Comparison of ENCODE assay signal across 9 cellular contexts in the genomic region with DNA sequence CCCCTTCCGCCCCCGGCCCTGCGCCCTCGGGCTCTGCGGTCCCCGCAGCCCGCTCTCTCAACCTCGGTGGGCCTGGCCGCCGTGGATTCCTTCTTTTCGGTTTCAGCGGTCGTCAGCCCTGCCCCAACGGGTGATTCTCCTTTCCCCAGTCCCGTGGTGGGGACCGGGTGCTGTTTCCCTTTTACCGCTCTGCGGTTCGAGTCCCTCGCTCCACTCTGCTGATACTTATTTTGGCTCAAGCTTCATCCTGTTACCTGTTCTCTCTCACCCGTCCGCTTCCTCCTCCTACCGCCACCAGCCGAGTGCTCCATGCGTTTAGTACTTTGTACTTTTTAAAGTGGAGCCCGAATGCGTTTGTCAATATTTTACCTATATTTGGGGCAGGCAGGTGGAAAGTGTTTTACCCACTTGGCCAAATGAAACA. TPM values are rescaled to one million over a fixed set of nuclear protein-coding genes. Genes with fewer than 3 reads are reported as not detected.
A peak's percentile ranks its signal among the peaks of the same experiment; 100 is the strongest.
DNase-seq lines count a peak whose midpoint lies in the region; ATAC-seq and TF ChIP-seq lines count a peak whose summit lies in the region.
"Had no signal": no experiment of that assay in that cellular context is flagged by ENCODE, and none has a peak within 500 bp of the region (broad histone marks: within the 10 kb centered on the region; RNA-seq: fewer than 3 reads in every experiment).

No MANE protein-coding gene starts in this region.

- DNase-seq in BE2C (no peak), NCI-H2107 treated with DMSO at 0.1 percent for 48 hours (lab: John Stamatoyannopoulos, UW; ENCODE audit: unreplicated experiment) (no peak)
- DNase-seq in Jurkat, Clone E6-1 (ENCODE audit: low read depth, low spot score), result no peak
- DNase-seq in activated naive CD4-positive, alpha-beta T cell treated with anti-CD3 and anti-CD28 coated beads, Interleukin-2, amount 50 U/mL, for 72 hours (ENCODE audit: low spot score in 2 of 2), result no peak
- peak; percentile 43 for DNase-seq in stimulated activated naive B cell treated with anti-CD40 and anti-IgM and Interleukin-4, amounts not matched to agents 10 μg/mL and 1 μg/mL and 100 μg/mL, for 72 hours
- no peak for DNase-seq in activated effector memory CD4-positive, alpha-beta T cell treated with anti-CD3 and anti-CD28 coated beads, Interleukin-2, amount 50 U/mL, for 16 hours

- H3K9me3 ChIP-seq in BE2C, result no peaks in the 10 kb centered on the region

- H3K4me3 Mint-ChIP-seq in stimulated activated naive B cell treated with anti-CD40 and anti-IgM and Interleukin-4, amounts not matched to agents 10 μg/mL and 1 μg/mL and 100 μg/mL, for 72 hours, result peak overlapping the region; percentile 98 to 99

- H3K27me3 Mint-ChIP-seq in stimulated activated naive B cell treated with anti-CD40 and anti-IgM and Interleukin-4, amounts not matched to agents 10 μg/mL and 1 μg/mL and 100 μg/mL, for 72 hours, result no peaks in the 10 kb centered on the region

- H3K4me3 ChIP-seq in BE2C (ENCODE audit: low read depth, low read length) (peak overlapping the region; percentile 89), iPS-11a (ENCODE audit: low read depth, low read length) (peak overlapping the region; percentile 96)
- H3K4me3 ChIP-seq in Jurkat, Clone E6-1 (ENCODE audit: low read length), result peak overlapping the region; percentile 92

- peaks cover 17 to 38% of the 10 kb centered on the region in 2 donors for H3K36me3 Mint-ChIP-seq in activated naive CD4-positive, alpha-beta T cell treated with anti-CD3 and anti-CD28 coated beads, Interleukin-2, amount 50 U/mL, for 72 hours
- peaks cover 21 to 23% of the 10 kb centered on the region in 2 donors for H3K36me3 Mint-ChIP-seq in stimulated activated naive B cell treated with anti-CD40 and anti-IgM and Interleukin-4, amounts not matched to agents 10 μg/mL and 1 μg/mL and 100 μg/mL, for 72 hours

- H3K9me3 Mint-ChIP-seq in activated naive CD4-positive, alpha-beta T cell treated with anti-CD3 and anti-CD28 coated beads, Interleukin-2, amount 50 U/mL, for 72 hours, result peaks cover 0 to 5% of the 10 kb centered on the region in 2 donors
- H3K9me3 Mint-ChIP-seq in stimulated activated naive B cell treated with anti-CD40 and anti-IgM and Interleukin-4, amounts not matched to agents 10 μg/mL and 1 μg/mL and 100 μg/mL, for 72 hours, result no peaks in the 10 kb centered on the region

- H3K36me3 ChIP-seq in BE2C, result peaks cover 13% of the 10 kb centered on the region

- no peaks in the 10 kb centered on the region for H3K4me1 ChIP-seq in BE2C

- no peaks in the 10 kb centered on the region for H3K27me3 ChIP-seq in BE2C

- TF ChIP-seq CTCF in BE2C (IDR thresholded peaks at IDR 0.05; ENCODE audit: low read depth, low read length), result no peak

- ATAC-seq in GM19324 (IDR thresholded peaks at IDR 0.05; ENCODE audit: low FRiP score, unreplicated experiment), result peak; percentile 12
- ATAC-seq in activated naive CD4-positive, alpha-beta T cell treated with anti-CD3 and anti-CD28 coated beads, Interleukin-2, amount 50 U/mL, for 72 hours, result peak in 1 of 2 donors; percentile 4
- ATAC-seq in stimulated activated naive B cell treated with anti-CD40 and anti-IgM and Interleukin-4, amounts not matched to agents 10 μg/mL and 1 μg/mL and 100 μg/mL, for 72 hours (replicated peaks), result peak; percentile 7 to 15

- H3K27ac Mint-ChIP-seq in activated naive CD4-positive, alpha-beta T cell treated with anti-CD3 and anti-CD28 coated beads, Interleukin-2, amount 50 U/mL, for 72 hours, result peak overlapping the region; percentile 98 to 100
- peak overlapping the region; percentile 100 for H3K27ac Mint-ChIP-seq in stimulated activated naive B cell treated with anti-CD40 and anti-IgM and Interleukin-4, amounts not matched to agents 10 μg/mL and 1 μg/mL and 100 μg/mL, for 72 hours

- H3K4me1 Mint-ChIP-seq in stimulated activated naive B cell treated with anti-CD40 and anti-IgM and Interleukin-4, amounts not matched to agents 10 μg/mL and 1 μg/mL and 100 μg/mL, for 72 hours, result peaks cover 22 to 41% of the 10 kb centered on the region in 2 donors

RNA-seq across cellular contexts. Expression of gene ZDHHC5, which starts 0.6 kb away (rescaled TPM):
- polyA plus RNA-seq in BE2C (2012; ENCODE audit: insufficient read depth, insufficient read length, low read depth), result 42.9 TPM
- 37.7 TPM for polyA plus RNA-seq in Jurkat, Clone E6-1 (2012; ENCODE audit: insufficient read depth, insufficient read length)
- total RNA-seq in activated naive CD4-positive, alpha-beta T cell treated with anti-CD3 and anti-CD28 coated beads, Interleukin-2, amount 50 U/mL, for 72 hours, result 10 to 100 TPM; 49.5 to 59.6 TPM

RNA-seq across cellular contexts. Expression of gene CLP1, which starts 10.9 kb away (rescaled TPM):
- polyA plus RNA-seq in BE2C (2012; ENCODE audit: insufficient read depth, insufficient read length, low read depth), result 27.5 TPM
- polyA plus RNA-seq in Jurkat, Clone E6-1 (2012; ENCODE audit: insufficient read depth, insufficient read length), result 27.0 TPM
- 10 to 100 TPM; 15.5 to 23.5 TPM for total RNA-seq in activated naive CD4-positive, alpha-beta T cell treated with anti-CD3 and anti-CD28 coated beads, Interleukin-2, amount 50 U/mL, for 72 hours

RNA-seq across cellular contexts. Expression of gene YPEL4, which starts 18.8 kb away (rescaled TPM):
- polyA plus RNA-seq in BE2C (2012; ENCODE audit: insufficient read depth, insufficient read length, low read depth), result not detected
- 3.3 TPM for polyA plus RNA-seq in Jurkat, Clone E6-1 (2012; ENCODE audit: insufficient read depth, insufficient read length)
- 1 to 10 TPM in 1 of 2 donors, not detected in 1; 1.4 TPM for total RNA-seq in activated naive CD4-positive, alpha-beta T cell treated with anti-CD3 and anti-CD28 coated beads, Interleukin-2, amount 50 U/mL, for 72 hours
- total RNA-seq: NCI-H460 had no signal

RNA-seq across cellular contexts. Expression of gene MED19, which starts 43.5 kb away (rescaled TPM):
- 54.9 TPM for polyA plus RNA-seq in BE2C (2012; ENCODE audit: insufficient read depth, insufficient read length, low read depth)
- 27.7 TPM for polyA plus RNA-seq in Jurkat, Clone E6-1 (2012; ENCODE audit: insufficient read depth, insufficient read length)
- 10 to 100 TPM; 10.6 to 11.2 TPM for total RNA-seq in activated naive CD4-positive, alpha-beta T cell treated with anti-CD3 and anti-CD28 coated beads, Interleukin-2, amount 50 U/mL, for 72 hours

RNA-seq across cellular contexts. Expression of gene TMX2, which starts 43.9 kb away (rescaled TPM):
- 197 TPM for polyA plus RNA-seq in BE2C (2012; ENCODE audit: insufficient read depth, insufficient read length, low read depth)
- polyA plus RNA-seq in Jurkat, Clone E6-1 (2012; ENCODE audit: insufficient read depth, insufficient read length), result 106 TPM
- 10 to 100 TPM; 51.1 to 52.7 TPM for total RNA-seq in activated naive CD4-positive, alpha-beta T cell treated with anti-CD3 and anti-CD28 coated beads, Interleukin-2, amount 50 U/mL, for 72 hours
